In the genomic region with DNA sequence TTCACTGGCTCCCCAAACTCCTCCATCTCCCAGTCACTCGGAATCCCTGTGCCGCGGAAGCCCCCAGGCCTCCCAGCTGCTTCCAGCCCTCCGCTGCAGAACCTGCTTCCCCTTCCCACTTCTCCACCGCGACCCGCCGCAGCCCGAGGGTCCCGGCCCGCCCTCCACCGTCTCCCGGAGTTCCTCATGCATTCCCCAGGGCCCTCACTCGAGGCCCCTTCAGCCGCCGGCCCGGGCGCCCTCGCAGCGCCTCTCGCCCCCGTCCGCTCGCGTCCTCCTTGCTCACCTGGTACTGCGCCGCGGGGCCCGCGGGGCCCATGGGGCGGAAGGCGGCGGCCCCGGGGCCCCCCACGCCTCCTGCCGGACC, we compare ENCODE assay signal across 8 cellular contexts. TPM values are rescaled to one million over a fixed set of nuclear protein-coding genes. Genes with fewer than 3 reads are reported as not detected.
DNase-seq lines count a peak whose midpoint lies in the region; ATAC-seq and TF ChIP-seq lines count a peak whose summit lies in the region.

No MANE protein-coding gene starts in this region.

- peak overlapping the region; percentile 95 for H3K4me3 Mint-ChIP-seq in activated CD8-positive, alpha-beta memory T cell treated with anti-CD3 and anti-CD28 coated beads, Interleukin-2, amount 10 ng/mL, durations not matched to agents 7 days and 5 days

- H3K4me1 Mint-ChIP-seq in activated CD8-positive, alpha-beta memory T cell treated with anti-CD3 and anti-CD28 coated beads, Interleukin-2, amount 10 ng/mL, durations not matched to agents 7 days and 5 days: peaks cover 31% of the 10 kb centered on the region

- H3K27me3 Mint-ChIP-seq in activated CD8-positive, alpha-beta memory T cell treated with anti-CD3 and anti-CD28 coated beads, Interleukin-2, amount 10 ng/mL, durations not matched to agents 7 days and 5 days: no peaks in the 10 kb centered on the region

- ATAC-seq in activated CD8-positive, alpha-beta memory T cell treated with anti-CD3 and anti-CD28 coated beads, Interleukin-2, amount 10 ng/mL, durations not matched to agents 7 days and 5 days: peak; percentile 32
- peak; percentile 28 for ATAC-seq in HG02884 (IDR thresholded peaks at IDR 0.05; ENCODE audit: unreplicated experiment)

- intact Hi-C loops in esophagus squamous epithelium (cut with DNase I) (no loop called here), ovary (cut with DNase I) (loop anchor here in 1 of 4 donors (2.0 kb wide), 1 partner anchor 15 kb away; a partner anchor contains a TSS)

- H3K9ac ChIP-seq in SK-N-MC (ENCODE audit: insufficient read length): peak overlapping the region; percentile 83

- H3K27ac ChIP-seq in SK-N-MC (no peak overlapping the region), esophagus squamous epithelium (peak overlapping the region; percentile 92 to 97 (median 96)), ovary (peak overlapping the region; percentile 72 to 88)

- H3K9me3 Mint-ChIP-seq in activated CD8-positive, alpha-beta memory T cell treated with anti-CD3 and anti-CD28 coated beads, Interleukin-2, amount 10 ng/mL, durations not matched to agents 7 days and 5 days (ENCODE audit: low read depth): no peaks in the 10 kb centered on the region

- TF ChIP-seq EP300 in ovary (IDR thresholded peaks at IDR 0.05): no peak

- no peak for TF ChIP-seq POLR2A in esophagus squamous epithelium (IDR thresholded peaks at IDR 0.05)
- no peak for TF ChIP-seq POLR2A in ovary (IDR thresholded peaks at IDR 0.05)

- CTCF ChIA-PET in activated CD8-positive, alpha-beta memory T cell treated with anti-CD3 and anti-CD28 coated beads, Interleukin-2, amount 10 ng/mL, durations not matched to agents 7 days and 5 days (lab: Charles Lee): interaction anchor here (0.9 to 4.5 kb wide), 4 partner anchors 11 to 417 kb away, joined by 3 to 28 read pairs (median 4); a partner anchor contains a TSS

- WGBS in esophagus squamous epithelium, 2 donors: 1% methylated on average over 14 to 16 of the region's 36 CpGs
- WGBS in ovary, 3 donors: 0% methylated on average over 29 to 36 of the region's 36 CpGs

- peaks cover 41 to 56% (median 43%) of the 10 kb centered on the region in 3 donors for H3K4me1 ChIP-seq in esophagus squamous epithelium
- H3K4me1 ChIP-seq in ovary (ENCODE audit: insufficient read depth): peaks cover 25% of the 10 kb centered on the region

- H3K27me3 ChIP-seq in esophagus squamous epithelium: no peaks in the 10 kb centered on the region
- no peaks in the 10 kb centered on the region for H3K27me3 ChIP-seq in ovary

- peak overlapping the region; percentile 90 for H3K27ac Mint-ChIP-seq in activated CD8-positive, alpha-beta memory T cell treated with anti-CD3 and anti-CD28 coated beads, Interleukin-2, amount 10 ng/mL, durations not matched to agents 7 days and 5 days

- H3K4me3 ChIP-seq in SK-N-MC (peak overlapping the region; percentile 90), esophagus squamous epithelium (peak overlapping the region; percentile 77 to 95 (median 92)), ovary (peak overlapping the region; percentile 100)

- H3K36me3 ChIP-seq in SK-N-MC (ENCODE audit: insufficient read depth, low read length) (no peaks in the 10 kb centered on the region; the same call in 1 of the 2 replicates), esophagus squamous epithelium (peaks cover 0 to 6% (median 5%) of the 10 kb centered on the region in 3 donors), ovary (no peaks in the 10 kb centered on the region)

- DNase-seq in activated CD8-positive, alpha-beta memory T cell treated with anti-CD3 and anti-CD28 coated beads, Interleukin-2, amount 10 ng/mL, durations not matched to agents 7 days and 5 days: peak; percentile 60
- no peak for DNase-seq in activated CD8-positive, alpha-beta memory T cell treated with anti-CD3 and anti-CD28 coated beads for 24 hours
- DNase-seq in SK-N-MC (ENCODE audit: low read depth, low spot score) (no peak), esophagus squamous epithelium (lab: John Stamatoyannopoulos, UW) (peak; percentile 44), ovary (peak in 3 of 5 donors; percentile 48 to 59 (median 50)), GDM1 (lab: John Stamatoyannopoulos, UW) (no peak), Ammon's horn (ENCODE audit: low spot score) (no peak)

- H3K36me3 Mint-ChIP-seq in activated CD8-positive, alpha-beta memory T cell treated with anti-CD3 and anti-CD28 coated beads, Interleukin-2, amount 10 ng/mL, durations not matched to agents 7 days and 5 days: peaks cover 7% of the 10 kb centered on the region

- no peaks in the 10 kb centered on the region for H3K9me3 ChIP-seq in SK-N-MC (ENCODE audit: low read depth, low read length)
- no peaks in the 10 kb centered on the region for H3K9me3 ChIP-seq in esophagus squamous epithelium
- H3K9me3 ChIP-seq in ovary: no peaks in the 10 kb centered on the region

- TF ChIP-seq CTCF in esophagus squamous epithelium (IDR thresholded peaks at IDR 0.05): no peak
- TF ChIP-seq CTCF in ovary (IDR thresholded peaks at IDR 0.05): no peak

RNA-seq across cellular contexts. Expression of a gene that starts 0.3 kb away (rescaled TPM):
- total RNA-seq in activated CD8-positive, alpha-beta memory T cell treated with anti-CD3 and anti-CD28 coated beads, Interleukin-2, amount 10 ng/mL, durations not matched to agents 7 days and 5 days: 100 to 1,000 TPM; 137 to 151 TPM
- total RNA-seq in esophagus squamous epithelium (100 to 1,000 TPM; 111 to 161 (median 133) TPM), ovary (100 to 1,000 TPM in 1 of 7 donors, 10 to 100 TPM in 6; 46.2 to 117 (median 72.9) TPM)
- polyA plus RNA-seq in ovary: 10 to 100 TPM; 47.9 to 52.7 TPM

RNA-seq across cellular contexts. Expression of a gene that starts 14.7 kb away (rescaled TPM):
- total RNA-seq in activated CD8-positive, alpha-beta memory T cell treated with anti-CD3 and anti-CD28 coated beads, Interleukin-2, amount 10 ng/mL, durations not matched to agents 7 days and 5 days: 10 to 100 TPM; 58.9 to 71.7 TPM
- total RNA-seq in esophagus squamous epithelium (10 to 100 TPM; 19.8 to 52.3 (median 29.0) TPM), ovary (10 to 100 TPM; 26.1 to 46.5 (median 34.7) TPM)
- polyA plus RNA-seq in ovary: 10 to 100 TPM; 21.3 to 47.0 TPM

RNA-seq across cellular contexts. Expression of a gene that starts 14.9 kb away (rescaled TPM):
- 100 to 1,000 TPM; 157 to 195 TPM for total RNA-seq in activated CD8-positive, alpha-beta memory T cell treated with anti-CD3 and anti-CD28 coated beads, Interleukin-2, amount 10 ng/mL, durations not matched to agents 7 days and 5 days
- total RNA-seq in esophagus squamous epithelium (10 to 100 TPM; 55.0 to 87.9 (median 80.7) TPM), ovary (100 to 1,000 TPM in 2 of 7 donors, 10 to 100 TPM in 5; 36.4 to 111 (median 83.8) TPM)
- 100 to 1,000 TPM in 1 of 2 donors, 10 to 100 TPM in 1; 96.2 to 155 TPM for polyA plus RNA-seq in ovary

RNA-seq across cellular contexts. Expression of a gene that starts 31.3 kb away (rescaled TPM):
- not detected for total RNA-seq in activated CD8-positive, alpha-beta memory T cell treated with anti-CD3 and anti-CD28 coated beads, Interleukin-2, amount 10 ng/mL, durations not matched to agents 7 days and 5 days
- total RNA-seq in esophagus squamous epithelium (not detected), ovary (not detected)
- polyA plus RNA-seq in ovary: not detected

RNA-seq across cellular contexts. Expression of a gene that starts 39.6 kb away (rescaled TPM):
- total RNA-seq in activated CD8-positive, alpha-beta memory T cell treated with anti-CD3 and anti-CD28 coated beads, Interleukin-2, amount 10 ng/mL, durations not matched to agents 7 days and 5 days: not detected
- total RNA-seq in esophagus squamous epithelium (not detected), ovary (not detected)
- polyA plus RNA-seq in ovary: not detected

Comparison
In these comparisons a context has a peak if more than half of its experiments do, and no peak if none do; other contexts are left out.
1. DNase-seq: peak in activated CD8-positive, alpha-beta memory T cell treated with anti-CD3 and anti-CD28 coated beads, Interleukin-2, amount 10 ng/mL, durations not matched to agents 7 days and 5 days (single experiment), esophagus squamous epithelium (single experiment) and ovary (3 of 5); none in activated CD8-positive, alpha-beta memory T cell treated with anti-CD3 and anti-CD28 coated beads for 24 hours (single experiment), SK-N-MC (single experiment), GDM1 (single experiment) and Ammon's horn (single experiment).
2. Peak in every context shown above with its lines, with median percentiles within 50 percentile points of each other: H3K4me3 ChIP-seq.